1 cellular context compared by ENCODE assay signal in genomic region chr12:3752741-3753486, GRCh38.
TF ChIP-seq lines count a peak whose summit lies in the region.

CRACR2A (minus strand) TSS chr12:3753109; CDS start chr12:3696999, 56,110 bp downstream.

TF ChIP-seq in HEK293, 187 proteins besides CTCF, POLR2A, EP300 and RAD21 (continued from another document and continues in another):
- TF ChIP-seq ZSCAN16 (tag by site-specific recombination; IDR thresholded peaks at IDR 0.05) (no peak), ZNF768 (tag by site-specific recombination; IDR thresholded peaks at IDR 0.05) (no peak), ZXDB (tag by site-specific recombination; IDR thresholded peaks at IDR 0.05) (0 out of 2 replicates have a peak, but pooled peaks have one; percentile 24), ZNF571 (tag by site-specific recombination; IDR thresholded peaks at IDR 0.05) (no peak), ZNF239 (tag by site-specific recombination; IDR thresholded peaks at IDR 0.05) (no peak), ZNF148 (tag by site-specific recombination; IDR thresholded peaks at IDR 0.05; ENCODE audit: borderline replicate concordance) (no peak), ZNF133 (tag by site-specific recombination; IDR thresholded peaks at IDR 0.05) (no peak), ZNF157 (tag by site-specific recombination; IDR thresholded peaks at IDR 0.05) (no peak), ZBTB7A (tag by site-specific recombination; IDR thresholded peaks at IDR 0.05; ENCODE audit: low read depth) (no peak), ZNF302 (tag by site-specific recombination; IDR thresholded peaks at IDR 0.05; ENCODE audit: low read depth) (no peak), ZBTB48 (tag by site-specific recombination; IDR thresholded peaks at IDR 0.05) (peak; percentile 28; the same call in 1 of the 2 replicates), ZNF394 (tag by site-specific recombination; IDR thresholded peaks at IDR 0.05; ENCODE audit: borderline replicate concordance) (no peak), ZNF529 (tag by site-specific recombination; IDR thresholded peaks at IDR 0.05; ENCODE audit: insufficient replicate concordance) (no peak), ZNF146 (tag by site-specific recombination; IDR thresholded peaks at IDR 0.05) (no peak), KLF10 (tag by site-specific recombination; IDR thresholded peaks at IDR 0.05) (no peak), ZNF692 (tag by site-specific recombination; IDR thresholded peaks at IDR 0.05) (peak; percentile 70), ZEB2 (tag by site-specific recombination; IDR thresholded peaks at IDR 0.05) (no peak), KLF9 (tag by site-specific recombination; IDR thresholded peaks at IDR 0.05; ENCODE audit: low read depth) (no peak; the same call in 1 of the 2 replicates), GLIS1 (tag by site-specific recombination; IDR thresholded peaks at IDR 0.05) (peak; percentile 61; the same call in 1 of the 2 replicates), ZNF544 (tag by site-specific recombination; IDR thresholded peaks at IDR 0.05) (no peak), YY1 (tag by site-specific recombination; IDR thresholded peaks at IDR 0.05) (no peak), ZNF660 (tag by site-specific recombination; IDR thresholded peaks at IDR 0.05) (peak; percentile 93; the same call in 1 of the 2 replicates), ZNF48 (tag by site-specific recombination; IDR thresholded peaks at IDR 0.05) (no peak), ZNF747 (tag by site-specific recombination; IDR thresholded peaks at IDR 0.05) (no peak), MYNN (tag by site-specific recombination; IDR thresholded peaks at IDR 0.05; ENCODE audit: borderline replicate concordance) (no peak), GLIS2 (tag by site-specific recombination; IDR thresholded peaks at IDR 0.05) (peak; percentile 80), ZNF266 (tag by site-specific recombination; IDR thresholded peaks at IDR 0.05; ENCODE audit: low read depth) (no peak), ATF2 (tag by site-specific recombination; IDR thresholded peaks at IDR 0.05; ENCODE audit: low read depth) (no peak), ZNF223 (tag by site-specific recombination; IDR thresholded peaks at IDR 0.05) (no peak), ZNF561 (tag by site-specific recombination; IDR thresholded peaks at IDR 0.05; ENCODE audit: borderline replicate concordance) (0 out of 2 replicates have a peak, but pooled peaks have one; percentile 70), ZNF37A (tag by site-specific recombination; IDR thresholded peaks at IDR 0.05) (no peak), ZNF621 (tag by site-specific recombination; IDR thresholded peaks at IDR 0.05) (no peak), ZNF670 (tag by site-specific recombination; IDR thresholded peaks at IDR 0.05; ENCODE audit: low read depth) (no peak), ZBTB20 (tag by site-specific recombination; IDR thresholded peaks at IDR 0.05) (peak; percentile 19; the same call in 1 of the 2 replicates), ZNF114 (tag by site-specific recombination; IDR thresholded peaks at IDR 0.05) (no peak), ZNF184 (tag by site-specific recombination; IDR thresholded peaks at IDR 0.05) (no peak), GFI1B (tag by site-specific recombination; IDR thresholded peaks at IDR 0.05) (no peak), ZNF548 (tag by site-specific recombination; IDR thresholded peaks at IDR 0.05) (no peak), EGR2 (tag by site-specific recombination; IDR thresholded peaks at IDR 0.05; ENCODE audit: low read depth) (peak; percentile 81), HOXC10 (CRISPR knock-in tag; IDR thresholded peaks at IDR 0.05) (no peak), ZNF280D (tag by site-specific recombination; IDR thresholded peaks at IDR 0.05) (no peak), INSM2 (tag by site-specific recombination; IDR thresholded peaks at IDR 0.05) (no peak), ZNF423 (tag by site-specific recombination; IDR thresholded peaks at IDR 0.05) (no peak), ZNF600 (tag by site-specific recombination; IDR thresholded peaks at IDR 0.05) (peak; percentile 13; the same call in 1 of the 2 replicates), ZNF335 (tag by site-specific recombination; conservative IDR thresholded peaks at IDR 0.05) (peak; percentile 89), ZNF404 (tag by site-specific recombination; IDR thresholded peaks at IDR 0.05) (no peak), ZNF791 (tag by site-specific recombination; IDR thresholded peaks at IDR 0.05) (no peak)
- TF ChIP-seq, protein P1, sequence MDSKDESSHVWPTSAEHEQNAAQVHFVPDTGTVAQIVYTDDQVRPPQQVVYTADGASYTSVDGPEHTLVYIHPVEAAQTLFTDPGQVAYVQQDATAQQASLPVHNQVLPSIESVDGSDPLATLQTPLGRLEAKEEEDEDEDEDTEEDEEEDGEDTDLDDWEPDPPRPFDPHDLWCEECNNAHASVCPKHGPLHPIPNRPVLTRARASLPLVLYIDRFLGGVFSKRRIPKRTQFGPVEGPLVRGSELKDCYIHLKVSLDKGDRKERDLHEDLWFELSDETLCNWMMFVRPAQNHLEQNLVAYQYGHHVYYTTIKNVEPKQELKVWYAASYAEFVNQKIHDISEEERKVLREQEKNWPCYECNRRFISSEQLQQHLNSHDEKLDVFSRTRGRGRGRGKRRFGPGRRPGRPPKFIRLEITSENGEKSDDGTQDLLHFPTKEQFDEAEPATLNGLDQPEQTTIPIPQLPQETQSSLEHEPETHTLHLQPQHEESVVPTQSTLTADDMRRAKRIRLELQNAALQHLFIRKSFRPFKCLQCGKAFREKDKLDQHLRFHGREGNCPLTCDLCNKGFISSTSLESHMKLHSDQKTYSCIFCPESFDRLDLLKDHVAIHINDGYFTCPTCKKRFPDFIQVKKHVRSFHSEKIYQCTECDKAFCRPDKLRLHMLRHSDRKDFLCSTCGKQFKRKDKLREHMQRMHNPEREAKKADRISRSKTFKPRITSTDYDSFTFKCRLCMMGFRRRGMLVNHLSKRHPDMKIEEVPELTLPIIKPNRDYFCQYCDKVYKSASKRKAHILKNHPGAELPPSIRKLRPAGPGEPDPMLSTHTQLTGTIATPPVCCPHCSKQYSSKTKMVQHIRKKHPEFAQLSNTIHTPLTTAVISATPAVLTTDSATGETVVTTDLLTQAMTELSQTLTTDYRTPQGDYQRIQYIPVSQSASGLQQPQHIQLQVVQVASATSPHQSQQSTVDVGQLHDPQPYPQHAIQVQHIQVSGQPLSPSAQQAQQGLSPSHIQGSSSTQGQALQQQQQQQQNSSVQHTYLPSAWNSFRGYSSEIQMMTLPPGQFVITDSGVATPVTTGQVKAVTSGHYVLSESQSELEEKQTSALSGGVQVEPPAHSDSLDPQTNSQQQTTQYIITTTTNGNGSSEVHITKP (tag by site-specific recombination; IDR thresholded peaks at IDR 0.05) = no peak
- TF ChIP-seq, protein P2, sequence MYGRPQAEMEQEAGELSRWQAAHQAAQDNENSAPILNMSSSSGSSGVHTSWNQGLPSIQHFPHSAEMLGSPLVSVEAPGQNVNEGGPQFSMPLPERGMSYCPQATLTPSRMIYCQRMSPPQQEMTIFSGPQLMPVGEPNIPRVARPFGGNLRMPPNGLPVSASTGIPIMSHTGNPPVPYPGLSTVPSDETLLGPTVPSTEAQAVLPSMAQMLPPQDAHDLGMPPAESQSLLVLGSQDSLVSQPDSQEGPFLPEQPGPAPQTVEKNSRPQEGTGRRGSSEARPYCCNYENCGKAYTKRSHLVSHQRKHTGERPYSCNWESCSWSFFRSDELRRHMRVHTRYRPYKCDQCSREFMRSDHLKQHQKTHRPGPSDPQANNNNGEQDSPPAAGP (tag by site-specific recombination; IDR thresholded peaks at IDR 0.05) = no peak
- TF ChIP-seq, protein P3, sequence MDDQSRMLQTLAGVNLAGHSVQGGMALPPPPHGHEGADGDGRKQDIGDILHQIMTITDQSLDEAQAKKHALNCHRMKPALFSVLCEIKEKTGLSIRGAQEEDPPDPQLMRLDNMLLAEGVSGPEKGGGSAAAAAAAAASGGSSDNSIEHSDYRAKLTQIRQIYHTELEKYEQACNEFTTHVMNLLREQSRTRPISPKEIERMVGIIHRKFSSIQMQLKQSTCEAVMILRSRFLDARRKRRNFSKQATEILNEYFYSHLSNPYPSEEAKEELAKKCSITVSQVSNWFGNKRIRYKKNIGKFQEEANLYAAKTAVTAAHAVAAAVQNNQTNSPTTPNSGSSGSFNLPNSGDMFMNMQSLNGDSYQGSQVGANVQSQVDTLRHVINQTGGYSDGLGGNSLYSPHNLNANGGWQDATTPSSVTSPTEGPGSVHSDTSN (CRISPR knock-in tag; IDR thresholded peaks at IDR 0.05) = no peak
- TF ChIP-seq, protein P4, sequence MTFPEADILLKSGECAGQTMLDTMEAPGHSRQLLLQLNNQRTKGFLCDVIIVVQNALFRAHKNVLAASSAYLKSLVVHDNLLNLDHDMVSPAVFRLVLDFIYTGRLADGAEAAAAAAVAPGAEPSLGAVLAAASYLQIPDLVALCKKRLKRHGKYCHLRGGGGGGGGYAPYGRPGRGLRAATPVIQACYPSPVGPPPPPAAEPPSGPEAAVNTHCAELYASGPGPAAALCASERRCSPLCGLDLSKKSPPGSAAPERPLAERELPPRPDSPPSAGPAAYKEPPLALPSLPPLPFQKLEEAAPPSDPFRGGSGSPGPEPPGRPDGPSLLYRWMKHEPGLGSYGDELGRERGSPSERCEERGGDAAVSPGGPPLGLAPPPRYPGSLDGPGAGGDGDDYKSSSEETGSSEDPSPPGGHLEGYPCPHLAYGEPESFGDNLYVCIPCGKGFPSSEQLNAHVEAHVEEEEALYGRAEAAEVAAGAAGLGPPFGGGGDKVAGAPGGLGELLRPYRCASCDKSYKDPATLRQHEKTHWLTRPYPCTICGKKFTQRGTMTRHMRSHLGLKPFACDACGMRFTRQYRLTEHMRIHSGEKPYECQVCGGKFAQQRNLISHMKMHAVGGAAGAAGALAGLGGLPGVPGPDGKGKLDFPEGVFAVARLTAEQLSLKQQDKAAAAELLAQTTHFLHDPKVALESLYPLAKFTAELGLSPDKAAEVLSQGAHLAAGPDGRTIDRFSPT (tag by site-specific recombination; IDR thresholded peaks at IDR 0.05) = no peak
